Comparison of ENCODE assay signal across 11 cellular contexts in the genomic region with DNA sequence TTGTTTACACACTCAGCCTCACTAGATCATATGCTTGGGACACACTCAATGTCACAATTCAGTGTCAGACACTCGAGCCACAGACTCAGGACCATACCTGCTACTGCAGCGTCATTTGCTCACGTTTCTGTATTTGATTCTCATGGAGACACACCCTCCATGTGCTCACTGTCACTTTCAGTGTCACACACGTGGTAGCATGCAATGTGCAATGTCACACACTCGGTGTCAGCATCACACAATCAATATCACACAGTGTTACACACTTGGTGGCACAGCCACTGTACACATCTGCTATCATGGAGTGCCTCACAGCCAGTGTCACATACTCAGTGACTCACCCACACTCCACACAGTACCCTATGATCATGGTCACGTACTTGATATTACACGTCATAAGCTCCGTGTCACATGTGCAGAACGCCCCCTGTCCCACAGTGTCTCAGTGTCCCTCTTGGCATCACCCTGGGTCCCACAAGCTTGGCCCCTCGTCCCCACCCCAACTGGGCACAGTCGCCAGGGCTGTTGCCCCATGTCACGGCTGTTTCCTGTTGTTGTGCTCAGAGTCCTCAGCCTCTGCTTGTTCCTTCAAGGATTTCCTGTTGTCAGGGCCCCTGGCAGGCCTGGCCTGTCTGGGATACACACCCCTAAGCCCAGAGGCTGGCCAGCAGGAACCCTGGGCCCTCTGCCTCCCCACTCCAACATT. TPM values are rescaled to one million over a fixed set of nuclear protein-coding genes. Genes with fewer than 3 reads are reported as not detected.
A peak's percentile ranks its signal among the peaks of the same experiment; 100 is the strongest.
DNase-seq lines count a peak whose midpoint lies in the region; ATAC-seq lines count a peak whose summit lies in the region.
"Had no signal": no experiment of that assay in that cellular context is flagged by ENCODE, and none has a peak within 500 bp of the region (broad histone marks: within the 10 kb centered on the region; RNA-seq: fewer than 3 reads in every experiment).

No MANE protein-coding gene starts in this region.

- no peaks in the 10 kb centered on the region for H3K36me3 ChIP-seq in BLaER1 treated with 17β-estradiol and CSF1 and Interleukin-3, amounts not matched to agents 10 nM and 100 nM

- peak overlapping the region in 6 of 11 experiments; percentile 19 to 59 (median 40); a peak in 8 of 22 replicates for H3K9ac ChIP-seq in BLaER1 treated with 17β-estradiol and CSF1 and Interleukin-3, amounts not matched to agents 10 nM and 100 nM

- peak overlapping the region; percentile 11 to 76 (median 63); a peak in 19 of 22 replicates for H3K4me2 ChIP-seq in BLaER1 treated with 17β-estradiol and CSF1 and Interleukin-3, amounts not matched to agents 10 nM and 100 nM

- WGBS in right cardiac atrium = 52% methylated on average over 12 of the region's 12 CpGs

- no peaks in the 10 kb centered on the region for H3K9me3 ChIP-seq in BLaER1 treated with 17β-estradiol and CSF1 and Interleukin-3, amounts not matched to agents 10 nM and 100 nM (replicated peaks in 1 of 11)
- H3K9me3 ChIP-seq in right cardiac atrium (ENCODE audit: control insufficient read depth, low read length) = no peaks in the 10 kb centered on the region

- DNase-seq in right cardiac atrium (peak; percentile 67 to 85 (median 84)), pulmonary artery endothelial cell (ENCODE audit: low read depth, low spot score) (peak; percentile 33), ureter (ENCODE audit: low spot score) (no peak), NOMO-1 treated with dmso at 0.1 percent for 144 hours (lab: John Stamatoyannopoulos, UW; ENCODE audit: unreplicated experiment) (no peak), foreskin melanocyte (no peak)
- DNase-seq: effector CD8-positive, alpha-beta T cell; GDM1; NCI-H345 had no signal

- ATAC-seq in right cardiac atrium = peak; percentile 47 to 81
- no peak for ATAC-seq in HG03135 (IDR thresholded peaks at IDR 0.05; ENCODE audit: unreplicated experiment)

- no peaks in the 10 kb centered on the region; a peak in 1 of 22 replicates for H4K20me1 ChIP-seq in BLaER1 treated with 17β-estradiol and CSF1 and Interleukin-3, amounts not matched to agents 10 nM and 100 nM

- H3K4me3 ChIP-seq in BLaER1 treated with 17β-estradiol and CSF1 and Interleukin-3, amounts not matched to agents 10 nM and 100 nM = no peak overlapping the region
- no peak overlapping the region for H3K4me3 ChIP-seq in right cardiac atrium (ENCODE audit: low read length)

- H3K4me1 ChIP-seq in BLaER1 treated with 17β-estradiol and CSF1 and Interleukin-3, amounts not matched to agents 10 nM and 100 nM = peaks cover 7 to 52% (median 32%) of the 10 kb centered on the region in 10 experiments
- H3K4me1 ChIP-seq in right cardiac atrium (ENCODE audit: control insufficient read depth, insufficient read depth, low read length) = peaks cover 30% of the 10 kb centered on the region

- H3K27me3 ChIP-seq in BLaER1 treated with 17β-estradiol and CSF1 and Interleukin-3, amounts not matched to agents 10 nM and 100 nM = no peaks in the 10 kb centered on the region
- no peaks in the 10 kb centered on the region for H3K27me3 ChIP-seq in right cardiac atrium (ENCODE audit: control insufficient read depth, insufficient read depth)

- intact Hi-C loops in right cardiac atrium (cut with DNase I) = no loop called here

- peak overlapping the region in 8 of 11 experiments; percentile 22 to 81 (median 64); a peak in 16 of 22 replicates for H3K27ac ChIP-seq in BLaER1 treated with 17β-estradiol and CSF1 and Interleukin-3, amounts not matched to agents 10 nM and 100 nM
- H3K27ac ChIP-seq in angular gyrus (ENCODE audit: low read depth, low read length) = peak overlapping the region; percentile 17
- H3K27ac ChIP-seq in right cardiac atrium (ENCODE audit: low read length) = peak overlapping the region; percentile 80

RNA-seq across cellular contexts. Expression of a gene that starts 49.6 kb away (rescaled TPM):
- total RNA-seq in right cardiac atrium (10 to 100 TPM; 32.1 to 43.9 (median 37.0) TPM), pulmonary artery endothelial cell (8.4 and 25.3 TPM in 2 replicates), ureter (49.6 TPM)
- 43.1 TPM for polyA plus RNA-seq in right cardiac atrium

Comparison
In these comparisons a context has a peak if more than half of its experiments do, and no peak if none do; other contexts are left out.
1. H3K27ac ChIP-seq: peak in every context shown above with its lines; median percentile 80 in right cardiac atrium; 64 in BLaER1 treated with 17β-estradiol and CSF1 and Interleukin-3, amounts not matched to agents 10 nM and 100 nM; 17 in angular gyrus.
2. DNase-seq: peak in right cardiac atrium (3 of 3) and pulmonary artery endothelial cell (single experiment); none in ureter (single experiment), NOMO-1 treated with dmso at 0.1 percent for 144 hours (single experiment) and foreskin melanocyte (single experiment).